Comparison of ENCODE assay signal across 8 cellular contexts in the genomic region with DNA sequence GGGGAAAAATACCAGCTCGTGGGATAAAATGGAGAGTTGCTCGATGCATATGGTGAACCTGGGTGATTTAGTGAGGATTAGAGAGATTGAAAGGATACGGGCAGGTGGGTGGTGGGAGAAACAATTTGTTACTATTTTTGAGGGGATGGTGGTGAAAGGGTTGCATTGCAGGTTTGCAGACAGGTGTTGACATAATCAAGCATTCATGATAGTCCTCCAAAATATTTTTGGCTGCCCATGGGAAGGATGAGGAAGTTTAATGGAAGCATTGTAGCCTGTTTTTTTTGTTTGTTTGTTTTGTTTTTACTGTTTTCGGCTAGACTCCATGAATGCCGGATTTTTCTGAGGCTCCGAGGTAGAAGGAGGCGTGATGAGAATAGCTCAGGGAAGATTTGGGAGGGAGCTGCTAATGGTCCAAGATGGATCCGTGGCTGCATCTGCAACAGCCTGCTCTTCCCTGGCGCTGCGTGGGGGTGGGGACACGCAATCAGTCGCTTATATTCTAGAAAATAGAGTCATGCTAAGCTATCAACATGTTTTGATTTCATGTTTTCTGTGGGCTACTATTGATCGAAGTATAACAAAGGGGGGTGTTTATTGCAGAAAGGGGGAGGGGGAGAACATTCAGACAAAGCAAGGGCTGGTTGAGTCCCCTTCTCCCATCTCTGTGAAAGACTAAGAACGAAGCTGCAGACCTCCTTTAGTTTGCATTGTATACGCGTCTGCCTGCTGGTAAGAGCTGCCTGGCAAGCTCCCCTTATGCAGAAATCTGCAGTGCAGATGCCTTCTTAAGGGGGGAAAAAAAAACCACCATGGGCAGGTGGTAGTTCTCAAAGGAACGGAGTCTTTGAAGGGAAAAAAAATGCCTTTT. TPM values are rescaled to one million over a fixed set of nuclear protein-coding genes. Genes with fewer than 3 reads are reported as not detected.
DNase-seq lines count a peak whose midpoint lies in the region; ATAC-seq and TF ChIP-seq lines count a peak whose summit lies in the region.

No MANE protein-coding gene starts in this region.

- peaks cover 20% of the 10 kb centered on the region for H3K79me2 ChIP-seq in OCI-LY3 (ENCODE audit: low read length)

- H3K27me3 ChIP-seq in OCI-LY3 (ENCODE audit: low read depth, low read length) (peaks cover 8% of the 10 kb centered on the region; the same call in 1 of the 2 replicates), layer of hippocampus (ENCODE audit: control insufficient read depth, insufficient read depth, low read length) (no peaks in the 10 kb centered on the region)

- H3K4me3 ChIP-seq in OCI-LY3 (ENCODE audit: low read length): peak overlapping the region; percentile 86
- peak overlapping the region; percentile 96 to 97 for H3K4me3 ChIP-seq in cardiac fibroblast (replicated peaks in 1 of 2; ENCODE audit: low read depth in 2 of 2, low read length in 2 of 2)

- TF ChIP-seq CTCF in OCI-LY3 (IDR thresholded peaks at IDR 0.05; ENCODE audit: low read depth, low read length) (no peak), cardiac fibroblast (IDR thresholded peaks at IDR 0.05; ENCODE audit: low read depth, low read length) (no peak)

- DNase-seq in G401 (ENCODE audit: low spot score): peak; percentile 78
- peak in 1 of 2 donors; percentile 24 for DNase-seq in cardiac fibroblast (ENCODE audit: low read depth in 2 of 2)
- DNase-seq in stimulated activated CD4-positive, alpha-beta T cell treated with anti-CD3 and anti-CD28 coated beads, Interleukin-4, amount 100 ng/mL, for 1 hour: peak; percentile 18

- H3K9me3 ChIP-seq in OCI-LY3 (ENCODE audit: insufficient read depth, low read length): no peaks in the 10 kb centered on the region

- H3K27ac ChIP-seq in OCI-LY3 (ENCODE audit: low read length) (peak overlapping the region; percentile 80), layer of hippocampus (ENCODE audit: low read depth, low read length) (peak overlapping the region; percentile 91)

- peak overlapping the region; percentile 85; the same call in 1 of the 2 replicates for H2AFZ ChIP-seq in OCI-LY3 (ENCODE audit: low read depth, low read length)

- H3K4me1 ChIP-seq in OCI-LY3 (ENCODE audit: low read length): peaks cover 18% of the 10 kb centered on the region

- H3K9ac ChIP-seq in OCI-LY3 (ENCODE audit: low read length): peak overlapping the region; percentile 86

- in situ Hi-C loops in G401 (cut with HindIII; ENCODE audit: low sequenced_read_pairs): no loop called here

- peak; percentile 5 for ATAC-seq in HG03025 (IDR thresholded peaks at IDR 0.05; ENCODE audit: low FRiP score, unreplicated experiment)
- no peak for ATAC-seq in GM21360 (IDR thresholded peaks at IDR 0.05; ENCODE audit: unreplicated experiment)
- no peak for ATAC-seq in HG03108 (IDR thresholded peaks at IDR 0.05; ENCODE audit: unreplicated experiment)

- no peaks in the 10 kb centered on the region; the same call in 1 of the 2 replicates for H4K20me1 ChIP-seq in OCI-LY3 (ENCODE audit: insufficient read depth, low read length)

- H3K4me2 ChIP-seq in OCI-LY3 (ENCODE audit: low read length): peak overlapping the region; percentile 79

- H3K36me3 ChIP-seq in OCI-LY3 (replicated peaks; ENCODE audit: low read depth, low read length): no peaks in the 10 kb centered on the region

RNA-seq across cellular contexts. Expression of gene RTN3, which starts 1.0 kb away (rescaled TPM):
- 78.3 and 80.5 TPM in 2 replicates for total RNA-seq in G401 (2014; rRNA removed; shearing (Covaris generic))

RNA-seq across cellular contexts. Expression of gene ATL3, which starts 11.1 kb away (rescaled TPM):
- total RNA-seq in G401 (2014; rRNA removed; shearing (Covaris generic)): 26.0 and 40.0 TPM in 2 replicates
